16 cellular contexts compared by ENCODE assay signal in genomic region chr11:109132539-109132938, GRCh38.
A peak's percentile ranks its signal among the peaks of the same experiment; 100 is the strongest.
DNase-seq lines count a peak whose midpoint lies in the region; ATAC-seq, FAIRE-seq and TF ChIP-seq lines count a peak whose summit lies in the region.
"Had no signal": no experiment of that assay in that cellular context is flagged by ENCODE, and none has a peak within 500 bp of the region (broad histone marks: within the 10 kb centered on the region; RNA-seq: fewer than 3 reads in every experiment).

No MANE protein-coding gene starts in this region.

- H3K4me3 Mint-ChIP-seq in activated T-helper 1 cell treated with anti-CD3 and anti-CD28 coated beads, Interleukin-12 subunit alpha, Interleukin-12 subunit beta, Interleukin-2, Interleukin-4 antibody, amounts not matched to agents 30 ng/mL and 10 ng/mL and 1 ng/mL, durations not matched to agents 14 hours and 24 hours and 36 hours: no peak overlapping the region
- no peak overlapping the region for H3K4me3 Mint-ChIP-seq in CD14-positive monocyte
- H3K4me3 Mint-ChIP-seq: activated T-cell treated with anti-CD3 and anti-CD28 coated beads, Interleukin-2, amount 50 U/mL, for 24 hours had no signal

- 0 out of 2 replicates have a peak overlapping the region, but pooled peaks have one; percentile 55 for H2AFZ ChIP-seq in H1 (ENCODE audit: low read length)

- H3K27ac ChIP-seq in H1 (ENCODE audit: low read depth, low read length): no peak overlapping the region
- no peak overlapping the region for H3K27ac ChIP-seq in kidney (ENCODE audit: low read depth in 2 of 2, low read length in 2 of 2)
- H3K27ac ChIP-seq: adrenal gland, pancreas had no signal

- ATAC-seq in GM19395 (IDR thresholded peaks at IDR 0.05; ENCODE audit: unreplicated experiment): peak; percentile 67
- ATAC-seq: pancreas had no signal

- H3K36me3 Mint-ChIP-seq in activated T-helper 1 cell treated with anti-CD3 and anti-CD28 coated beads, Interleukin-12 subunit alpha, Interleukin-12 subunit beta, Interleukin-2, Interleukin-4 antibody, amounts not matched to agents 30 ng/mL and 10 ng/mL and 1 ng/mL, durations not matched to agents 14 hours and 24 hours and 36 hours (ENCODE audit: low read depth): no peaks in the 10 kb centered on the region
- H3K36me3 Mint-ChIP-seq in CD14-positive monocyte: no peaks in the 10 kb centered on the region

- H3K4me2 ChIP-seq in H1 (ENCODE audit: insufficient read depth in 1 of 2, low read depth in 2 of 2, low read length in 2 of 2): 0 out of 4 replicates have a peak overlapping the region, but pooled peaks of 1 of the 2 experiments have one; percentile 29

- TF ChIP-seq POLR2A in H1 (IDR thresholded peaks at IDR 0.05; ENCODE audit: control extremely low read depth in 1 of 2, low read depth in 2 of 2, low read length in 2 of 2): no peak

- no peaks in the 10 kb centered on the region for H3K79me1 ChIP-seq in H1 (ENCODE audit: low read depth, low read length)

- no peak overlapping the region for H3K14ac ChIP-seq in H1 (ENCODE audit: insufficient read length)

- no peak for TF ChIP-seq CTCF in GM12865 (IDR thresholded peaks at IDR 0.05; ENCODE audit: insufficient read depth, low read depth, low read length, missing control alignments)
- no peak for TF ChIP-seq CTCF in H1 (IDR thresholded peaks at IDR 0.05; ENCODE audit: control extremely low read depth in 1 of 3, insufficient read depth in 1 of 3, low read depth in 1 of 3, low read length in 3 of 3)
- no peak for TF ChIP-seq CTCF in kidney (IDR thresholded peaks at IDR 0.05; ENCODE audit: borderline replicate concordance, extremely low read depth, insufficient read depth)
- TF ChIP-seq CTCF in CD14-positive monocyte (IDR thresholded peaks at IDR 0.05): no peak

- no peak for TF ChIP-seq EP300 in H1 (IDR thresholded peaks at IDR 0.05; ENCODE audit: borderline replicate concordance in 1 of 2, low read depth in 2 of 2, low read length in 2 of 2)

- no peak overlapping the region for H2BK20ac ChIP-seq in H1 (ENCODE audit: low read length)

- no peak overlapping the region for H2BK5ac ChIP-seq in H1 (ENCODE audit: low read depth, low read length)

- H3K9me3 ChIP-seq in H1 (ENCODE audit: insufficient read depth in 2 of 2, low read depth in 1 of 2, low read length in 1 of 2): no peaks in the 10 kb centered on the region
- H3K9me3 ChIP-seq in kidney (ENCODE audit: control insufficient read depth in 1 of 2, low read length in 2 of 2): peaks cover 0 to 5% of the 10 kb centered on the region in 2 donors
- H3K9me3 ChIP-seq: adrenal gland, pancreas had no signal

- FAIRE-seq in H1 (lab: Jason Lieb, UNC) (no peak), kidney (lab: Jason Lieb, UNC) (no peak)
- FAIRE-seq: pancreas, small intestine had no signal

- H4K8ac ChIP-seq in H1 (ENCODE audit: extremely low read depth, insufficient read depth, low read length): no peak overlapping the region

- no peak overlapping the region for H3K23ac ChIP-seq in H1 (ENCODE audit: insufficient read length)

- H3K36me3 ChIP-seq in H1 (ENCODE audit: control insufficient read depth in 2 of 4, insufficient read depth in 4 of 4, low read length in 3 of 4) (no peaks in the 10 kb centered on the region), kidney (ENCODE audit: control insufficient read depth in 1 of 2, insufficient read depth in 2 of 2, low read length in 2 of 2) (no peaks in the 10 kb centered on the region)
- H3K36me3 ChIP-seq: adrenal gland, pancreas had no signal

- peak; percentile 13 for DNase-seq in GM12865 (ENCODE audit: low read depth)
- DNase-seq in MV-4-11 (lab: John Stamatoyannopoulos, UW): peak; percentile 93
- no peak for DNase-seq in H1 (ENCODE audit: low read depth in 1 of 2, low spot score in 2 of 2)
- no peak for DNase-seq in kidney
- DNase-seq in activated T-helper 1 cell treated with anti-CD3 and anti-CD28 coated beads, Interleukin-12 subunit alpha, Interleukin-12 subunit beta, Interleukin-2, Interleukin-4 antibody, amounts not matched to agents 30 ng/mL and 10 ng/mL and 1 ng/mL, durations not matched to agents 14 hours and 24 hours and 36 hours (ENCODE audit: low spot score): no peak
- DNase-seq in superior temporal gyrus (ENCODE audit: extremely low spot score): no peak
- DNase-seq in CD14-positive monocyte (ENCODE audit: low spot score): no peak
- DNase-seq: activated CD4-positive, alpha-beta T cell treated with anti-CD3 and anti-CD28 coated beads for 48 hours; activated T-cell treated with anti-CD3 and anti-CD28 coated beads, Interleukin-2, amount 50 U/mL, for 24 hours; adrenal gland; kidney glomerular epithelial cell; NCI-H526 treated with DMSO at 0.1 percent for 48 hours; pancreas; SHP77; small intestine had no signal

- POLR2A ChIA-PET in H1 (lab: Charles Lee; ENCODE audit: partially characterized antibody): interaction anchor here (0.7 kb wide), 1 partner anchor 349 kb away, joined by 4 read pairs; no protein-coding TSS in a partner anchor

- 55% methylated on average over 4 of the region's 4 CpGs; no CpG with 5 or more reads in 1 of the 2 experiments for WGBS in H1 (ENCODE audit: extremely low coverage in 1 of 2, insufficient coverage in 1 of 2, insufficient read length in 1 of 2, insufficient replicate concordance in 2 of 2, low coverage in 1 of 2, low lambda C conversion rate in 2 of 2, missing lambda C conversion rate in 1 of 2), 2 experiments

- no peaks in the 10 kb centered on the region for H3K79me2 ChIP-seq in H1 (ENCODE audit: control insufficient read depth in 1 of 2, insufficient read depth in 2 of 2, low read length in 2 of 2)

- H3K9ac ChIP-seq in H1 (replicated peaks in 1 of 4; ENCODE audit: extremely low read depth in 1 of 4, low read depth in 3 of 4, low read length in 3 of 4) (no peak overlapping the region; a peak in 1 of 7 replicates), kidney (ENCODE audit: low read length in 2 of 2) (no peak overlapping the region)

- H4K20me1 ChIP-seq in H1 (replicated peaks in 1 of 2; ENCODE audit: control insufficient read depth in 1 of 2, insufficient read depth in 2 of 2, low read length in 2 of 2): no peaks in the 10 kb centered on the region

- no peak for TF ChIP-seq RAD21 in H1 (IDR thresholded peaks at IDR 0.05 in 1 of 2, conservative IDR thresholded peaks at IDR 0.05 in 1 of 2; ENCODE audit: low read depth in 2 of 2, low read length in 2 of 2)

- H2AK5ac ChIP-seq in H1 (ENCODE audit: low read depth, low read length): peak overlapping the region; percentile 85; the same call in 1 of the 2 replicates

- peaks cover 2% of the 10 kb centered on the region for H3K27me3 Mint-ChIP-seq in activated T-helper 1 cell treated with anti-CD3 and anti-CD28 coated beads, Interleukin-12 subunit alpha, Interleukin-12 subunit beta, Interleukin-2, Interleukin-4 antibody, amounts not matched to agents 30 ng/mL and 10 ng/mL and 1 ng/mL, durations not matched to agents 14 hours and 24 hours and 36 hours (ENCODE audit: insufficient read depth)
- no peaks in the 10 kb centered on the region for H3K27me3 Mint-ChIP-seq in CD14-positive monocyte (ENCODE audit: low read depth in 3 of 3)
- H3K27me3 Mint-ChIP-seq: activated T-cell treated with anti-CD3 and anti-CD28 coated beads, Interleukin-2, amount 50 U/mL, for 24 hours had no signal

- H3K4me1 ChIP-seq in H1 (replicated peaks in 1 of 4; ENCODE audit: control insufficient read depth in 3 of 4, insufficient read depth in 4 of 4, low read length in 3 of 4) (peaks cover 0 to 13% (median 1%) of the 10 kb centered on the region in 4 experiments; a peak in 2 of 7 replicates), kidney (ENCODE audit: control insufficient read depth in 1 of 2, insufficient read depth in 1 of 2, low read depth in 1 of 2, low read length in 2 of 2) (no peaks in the 10 kb centered on the region)
- H3K4me1 ChIP-seq: adrenal gland, pancreas had no signal

- no peak overlapping the region for H3K4ac ChIP-seq in H1 (replicated peaks; ENCODE audit: insufficient read length, low read depth, low read length)

- no peaks in the 10 kb centered on the region for H3K4me1 Mint-ChIP-seq in activated T-helper 1 cell treated with anti-CD3 and anti-CD28 coated beads, Interleukin-12 subunit alpha, Interleukin-12 subunit beta, Interleukin-2, Interleukin-4 antibody, amounts not matched to agents 30 ng/mL and 10 ng/mL and 1 ng/mL, durations not matched to agents 14 hours and 24 hours and 36 hours (ENCODE audit: low read depth)
- no peaks in the 10 kb centered on the region for H3K4me1 Mint-ChIP-seq in CD14-positive monocyte

- H3K4me3 ChIP-seq in GM12865 (ENCODE audit: low read depth, low read length): no peak overlapping the region
- H3K4me3 ChIP-seq in H1 (ENCODE audit: extremely low read depth in 1 of 4, insufficient read depth in 2 of 4, low read depth in 3 of 4, low read length in 4 of 4): no peak overlapping the region
- no peak overlapping the region for H3K4me3 ChIP-seq in kidney (ENCODE audit: low read length in 2 of 2)
- H3K4me3 ChIP-seq: adrenal gland, pancreas had no signal

- no peak overlapping the region for H3K18ac ChIP-seq in H1 (ENCODE audit: extremely low read depth, low read length)

- H3K23me2 ChIP-seq in H1 (ENCODE audit: low read depth, low read length): peaks cover 2% of the 10 kb centered on the region; the same call in 1 of the 2 replicates

- intact Hi-C loops in kidney (cut with DNase I): no loop called here
- intact Hi-C loops in activated T-helper 1 cell treated with anti-CD3 and anti-CD28 coated beads, Interleukin-12 subunit alpha, Interleukin-12 subunit beta, Interleukin-2, Interleukin-4 antibody, amounts not matched to agents 30 ng/mL and 10 ng/mL and 1 ng/mL, durations not matched to agents 14 hours and 24 hours and 36 hours (cut with micrococcal nuclease): no loop called here
- intact Hi-C loops in CD14-positive monocyte (cut with micrococcal nuclease): no loop called here

- CTCF ChIA-PET in H1 (lab: Charles Lee; ENCODE audit: partially characterized antibody): no interaction called here

- H3K9me3 Mint-ChIP-seq in activated T-helper 1 cell treated with anti-CD3 and anti-CD28 coated beads, Interleukin-12 subunit alpha, Interleukin-12 subunit beta, Interleukin-2, Interleukin-4 antibody, amounts not matched to agents 30 ng/mL and 10 ng/mL and 1 ng/mL, durations not matched to agents 14 hours and 24 hours and 36 hours: no peaks in the 10 kb centered on the region
- H3K9me3 Mint-ChIP-seq in CD14-positive monocyte: peaks cover 0 to 2% (median 0%) of the 10 kb centered on the region in 7 donors
- H3K9me3 Mint-ChIP-seq: activated T-cell treated with anti-CD3 and anti-CD28 coated beads, Interleukin-2, amount 50 U/mL, for 24 hours had no signal

- no peak overlapping the region for H2BK15ac ChIP-seq in H1 (ENCODE audit: low read length)

- no peak overlapping the region for H3K56ac ChIP-seq in H1 (replicated peaks; ENCODE audit: insufficient read length, low read depth, low read length)

- no peaks in the 10 kb centered on the region; a peak in 1 of 7 replicates for H3K27me3 ChIP-seq in H1 (replicated peaks in 1 of 4; ENCODE audit: control insufficient read depth in 3 of 4, extremely low read depth in 1 of 4, insufficient read depth in 3 of 4, low read length in 3 of 4)
- H3K27me3 ChIP-seq: adrenal gland, pancreas had no signal

- H2BK12ac ChIP-seq in H1 (ENCODE audit: low read depth, low read length): 0 out of 2 replicates have a peak overlapping the region, but pooled peaks have one; percentile 82

- H4K91ac ChIP-seq in H1 (replicated peaks; ENCODE audit: insufficient read length, low read length): no peak overlapping the region

- no peak overlapping the region for H3K27ac Mint-ChIP-seq in activated T-helper 1 cell treated with anti-CD3 and anti-CD28 coated beads, Interleukin-12 subunit alpha, Interleukin-12 subunit beta, Interleukin-2, Interleukin-4 antibody, amounts not matched to agents 30 ng/mL and 10 ng/mL and 1 ng/mL, durations not matched to agents 14 hours and 24 hours and 36 hours
- H3K27ac Mint-ChIP-seq in CD14-positive monocyte: no peak overlapping the region
- H3K27ac Mint-ChIP-seq: activated T-cell treated with anti-CD3 and anti-CD28 coated beads, Interleukin-2, amount 50 U/mL, for 24 hours had no signal

- no peak overlapping the region for H2BK120ac ChIP-seq in H1 (replicated peaks; ENCODE audit: low read depth, low read length)

- H4K5ac ChIP-seq in H1 (ENCODE audit: insufficient read length, low read depth, low read length): no peak overlapping the region

Comparison
In these comparisons a context has a peak if more than half of its experiments do, and no peak if none do; other contexts are left out.
1. DNase-seq: peak in GM12865 (single experiment) and MV-4-11 (single experiment); none in H1 (0 of 2), kidney (single experiment), activated T-helper 1 cell treated with anti-CD3 and anti-CD28 coated beads, Interleukin-12 subunit alpha, Interleukin-12 subunit beta, Interleukin-2, Interleukin-4 antibody, amounts not matched to agents 30 ng/mL and 10 ng/mL and 1 ng/mL, durations not matched to agents 14 hours and 24 hours and 36 hours (single experiment), superior temporal gyrus (single experiment) and CD14-positive monocyte (single experiment).